ENCODE assay signal across 8 cellular contexts in the genomic region with DNA sequence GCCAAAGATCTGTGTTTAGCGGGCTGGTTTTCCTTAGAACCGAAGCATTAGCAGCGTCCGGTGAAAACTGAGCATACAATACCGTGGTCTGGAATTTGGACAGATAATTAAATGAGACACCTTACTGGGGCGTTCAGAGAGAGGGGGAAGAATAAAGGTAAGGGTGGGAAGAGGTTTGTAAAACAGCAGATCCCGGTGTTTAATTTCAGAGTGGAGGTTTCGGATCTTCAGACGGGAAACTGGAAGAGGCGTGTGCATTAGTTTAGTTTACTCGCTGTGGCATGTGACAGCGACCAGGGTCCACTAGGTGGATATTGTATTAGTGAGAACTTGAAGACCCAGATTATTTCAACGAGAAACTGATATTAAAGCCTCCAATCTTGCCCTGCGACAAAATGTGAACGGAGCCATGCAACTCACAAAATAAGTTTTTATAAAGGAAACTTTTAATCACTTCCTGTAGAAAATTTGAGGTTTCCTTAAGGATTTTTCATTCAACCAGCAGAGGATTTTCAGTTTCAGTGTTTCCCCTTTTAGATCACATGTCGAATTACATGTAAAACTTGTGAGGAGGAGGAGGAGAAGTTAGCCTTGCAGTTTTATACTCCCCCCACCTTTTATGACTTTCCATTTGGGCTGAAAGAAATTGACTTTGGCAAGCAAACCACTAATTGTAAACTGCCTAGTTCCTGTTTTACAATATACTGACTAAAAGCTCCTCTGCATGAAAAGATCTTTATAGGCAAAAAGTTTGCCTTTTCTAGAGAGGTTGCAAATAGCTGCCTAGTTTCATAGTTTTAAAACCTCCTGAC. TPM values are rescaled to one million over a fixed set of nuclear protein-coding genes. Genes with fewer than 3 reads are reported as not detected.
A peak's percentile ranks its signal among the peaks of the same experiment; 100 is the strongest.
DNase-seq lines count a peak whose midpoint lies in the region; ATAC-seq and TF ChIP-seq lines count a peak whose summit lies in the region.

No MANE protein-coding gene starts in this region.

- no peak overlapping the region for H2AFZ ChIP-seq in GM23338

- no peaks in the 10 kb centered on the region for H3K9me3 Mint-ChIP-seq in GM23338

- H3K4me1 Mint-ChIP-seq in GM23338, result peaks cover 50% of the 10 kb centered on the region

- no peak for DNase-seq in GM23338 (ENCODE audit: low spot score)
- peak; percentile 71 for DNase-seq in RKO (ENCODE audit: low spot score)
- DNase-seq in fibroblast of peridontal ligament (ENCODE audit: extremely low read depth), result peak; percentile 44
- peak; percentile 57 for DNase-seq in retina
- DNase-seq in activated CD4-positive, alpha-beta T cell treated with anti-CD3 and anti-CD28 coated beads for 48 hours, result no peak
- no peak for DNase-seq in activated CD4-positive, alpha-beta T cell treated with anti-CD3 and anti-CD28 coated beads for 1 hour
- DNase-seq in NCI-H1694 treated with DMSO at 0.1 percent for 48 hours (lab: John Stamatoyannopoulos, UW), result no peak

- peak overlapping the region; percentile 94 for H3K4me2 ChIP-seq in GM23338

- TF ChIP-seq CTCF in GM23338 (conservative IDR thresholded peaks at IDR 0.05; ENCODE audit: low read depth in 2 of 2), result peak in 1 of 2 experiments; percentile 25; a peak in 1 of 4 replicates

- H3K27me3 Mint-ChIP-seq in GM23338 (ENCODE audit: insufficient read depth, low read depth, poor library complexity), result peaks cover 12% of the 10 kb centered on the region

- no peaks in the 10 kb centered on the region for H3F3A ChIP-seq in GM23338 (replicated peaks; ENCODE audit: low read depth)

- H3K4me3 ChIP-seq in GM23338, result peak overlapping the region; percentile 98

- peaks cover 45% of the 10 kb centered on the region for H4K20me1 ChIP-seq in GM23338 (replicated peaks; ENCODE audit: insufficient read depth)

- H3K79me2 ChIP-seq in GM23338 (replicated peaks; ENCODE audit: insufficient read depth), result peaks cover 65% of the 10 kb centered on the region

- peaks cover 28% of the 10 kb centered on the region for H3K36me3 ChIP-seq in GM23338 (ENCODE audit: insufficient read depth)

- H3K9me2 ChIP-seq in GM23338 (ENCODE audit: insufficient read depth), result no peaks in the 10 kb centered on the region

- peak overlapping the region; percentile 91 for H3K4me3 Mint-ChIP-seq in GM23338

- ATAC-seq in GM23338 (no peak), GM19455 (IDR thresholded peaks at IDR 0.05; ENCODE audit: unreplicated experiment) (no peak)

- H3K27ac Mint-ChIP-seq in GM23338, result no peak overlapping the region

- no peaks in the 10 kb centered on the region; the same call in 1 of the 2 replicates for H3K27me3 ChIP-seq in GM23338 (ENCODE audit: insufficient read depth)

- no peak overlapping the region for H3K27ac ChIP-seq in GM23338 (ENCODE audit: low read depth)

- peaks cover 50% of the 10 kb centered on the region for H3K4me1 ChIP-seq in GM23338 (ENCODE audit: insufficient read depth)

- peaks cover 43% of the 10 kb centered on the region for H3K36me3 Mint-ChIP-seq in GM23338 (ENCODE audit: low read depth)

TF ChIP-seq in GM23338, 12 proteins besides CTCF, POLR2A, EP300 and RAD21:
- TF ChIP-seq, protein P1, sequence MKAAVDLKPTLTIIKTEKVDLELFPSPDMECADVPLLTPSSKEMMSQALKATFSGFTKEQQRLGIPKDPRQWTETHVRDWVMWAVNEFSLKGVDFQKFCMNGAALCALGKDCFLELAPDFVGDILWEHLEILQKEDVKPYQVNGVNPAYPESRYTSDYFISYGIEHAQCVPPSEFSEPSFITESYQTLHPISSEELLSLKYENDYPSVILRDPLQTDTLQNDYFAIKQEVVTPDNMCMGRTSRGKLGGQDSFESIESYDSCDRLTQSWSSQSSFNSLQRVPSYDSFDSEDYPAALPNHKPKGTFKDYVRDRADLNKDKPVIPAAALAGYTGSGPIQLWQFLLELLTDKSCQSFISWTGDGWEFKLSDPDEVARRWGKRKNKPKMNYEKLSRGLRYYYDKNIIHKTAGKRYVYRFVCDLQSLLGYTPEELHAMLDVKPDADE (IDR thresholded peaks at IDR 0.05), result no peak
- TF ChIP-seq, protein P2, sequence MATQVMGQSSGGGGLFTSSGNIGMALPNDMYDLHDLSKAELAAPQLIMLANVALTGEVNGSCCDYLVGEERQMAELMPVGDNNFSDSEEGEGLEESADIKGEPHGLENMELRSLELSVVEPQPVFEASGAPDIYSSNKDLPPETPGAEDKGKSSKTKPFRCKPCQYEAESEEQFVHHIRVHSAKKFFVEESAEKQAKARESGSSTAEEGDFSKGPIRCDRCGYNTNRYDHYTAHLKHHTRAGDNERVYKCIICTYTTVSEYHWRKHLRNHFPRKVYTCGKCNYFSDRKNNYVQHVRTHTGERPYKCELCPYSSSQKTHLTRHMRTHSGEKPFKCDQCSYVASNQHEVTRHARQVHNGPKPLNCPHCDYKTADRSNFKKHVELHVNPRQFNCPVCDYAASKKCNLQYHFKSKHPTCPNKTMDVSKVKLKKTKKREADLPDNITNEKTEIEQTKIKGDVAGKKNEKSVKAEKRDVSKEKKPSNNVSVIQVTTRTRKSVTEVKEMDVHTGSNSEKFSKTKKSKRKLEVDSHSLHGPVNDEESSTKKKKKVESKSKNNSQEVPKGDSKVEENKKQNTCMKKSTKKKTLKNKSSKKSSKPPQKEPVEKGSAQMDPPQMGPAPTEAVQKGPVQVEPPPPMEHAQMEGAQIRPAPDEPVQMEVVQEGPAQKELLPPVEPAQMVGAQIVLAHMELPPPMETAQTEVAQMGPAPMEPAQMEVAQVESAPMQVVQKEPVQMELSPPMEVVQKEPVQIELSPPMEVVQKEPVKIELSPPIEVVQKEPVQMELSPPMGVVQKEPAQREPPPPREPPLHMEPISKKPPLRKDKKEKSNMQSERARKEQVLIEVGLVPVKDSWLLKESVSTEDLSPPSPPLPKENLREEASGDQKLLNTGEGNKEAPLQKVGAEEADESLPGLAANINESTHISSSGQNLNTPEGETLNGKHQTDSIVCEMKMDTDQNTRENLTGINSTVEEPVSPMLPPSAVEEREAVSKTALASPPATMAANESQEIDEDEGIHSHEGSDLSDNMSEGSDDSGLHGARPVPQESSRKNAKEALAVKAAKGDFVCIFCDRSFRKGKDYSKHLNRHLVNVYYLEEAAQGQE (IDR thresholded peaks at IDR 0.05; ENCODE audit: unreplicated experiment), result no peak
- TF ChIP-seq EZH2 (IDR thresholded peaks at IDR 0.05; ENCODE audit: low read depth, unreplicated experiment), result no peak
- TF ChIP-seq EZH2phosphoT487 (IDR thresholded peaks at IDR 0.05; ENCODE audit: unreplicated experiment), result no peak
- TF ChIP-seq ZNF331 (CRISPR knock-in tag; IDR thresholded peaks at IDR 0.05; ENCODE audit: low read depth), result no peak
- TF ChIP-seq JUNB (IDR thresholded peaks at IDR 0.05; ENCODE audit: unreplicated experiment), result no peak
- TF ChIP-seq POLR2AphosphoS5 (IDR thresholded peaks at IDR 0.05; ENCODE audit: low read depth), result no peak
TF ChIP-seq in GM23338: peak in this region for 0.

RNA-seq across cellular contexts. Expression of a gene that starts 2.8 kb away (rescaled TPM):
- total RNA-seq in GM23338 (2014; rRNA removed; shearing (Covaris generic)), result 37.5 and 39.5 TPM in 2 replicates
- 18.7 and 20.1 TPM in 2 replicates for polyA plus RNA-seq in GM23338 (2016; fragmentation: Nextera tagmentation; extraction: Ambion mirVana)

Comparison
In these comparisons a context has a peak if more than half of its experiments do, and no peak if none do; other contexts are left out.
1. DNase-seq: peak in RKO (single experiment), fibroblast of peridontal ligament (single experiment) and retina (single experiment); none in GM23338 (single experiment), activated CD4-positive, alpha-beta T cell treated with anti-CD3 and anti-CD28 coated beads for 48 hours (single experiment), activated CD4-positive, alpha-beta T cell treated with anti-CD3 and anti-CD28 coated beads for 1 hour (single experiment) and NCI-H1694 treated with DMSO at 0.1 percent for 48 hours (single experiment).